ENCODE assay signal across 24 cellular contexts in the genomic region with DNA sequence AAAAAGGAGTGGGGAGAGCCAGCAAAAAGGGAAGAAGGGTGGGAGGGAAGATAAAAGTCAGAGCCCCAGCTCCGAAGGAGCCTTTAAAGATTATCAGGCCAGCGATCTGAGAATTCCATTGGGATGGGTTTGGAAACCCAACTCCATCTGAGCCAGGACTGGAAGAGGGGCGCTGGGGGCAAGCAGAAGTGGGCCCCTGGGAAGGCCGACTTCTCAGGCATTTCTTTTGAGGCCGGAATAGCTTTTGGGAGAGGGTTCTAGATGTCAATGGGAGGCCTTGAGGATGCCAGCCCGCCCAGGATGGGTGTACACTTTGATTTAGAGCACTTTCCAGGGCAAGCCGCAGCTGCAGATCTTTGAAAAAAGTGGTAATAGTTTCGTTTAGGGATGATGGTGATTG. TPM values are rescaled to one million over a fixed set of nuclear protein-coding genes. Genes with fewer than 3 reads are reported as not detected.
"Had no signal": no experiment of that assay in that cellular context is flagged by ENCODE, and none has a peak within 500 bp of the region (broad histone marks: within the 10 kb centered on the region; RNA-seq: fewer than 3 reads in every experiment).

No MANE protein-coding gene starts in this region.

- H3K4me3 Mint-ChIP-seq: activated CD4-positive, alpha-beta memory T cell treated with anti-CD3 and anti-CD28 coated beads for 36 hours; activated CD8-positive, alpha-beta memory T cell treated with anti-CD3 and anti-CD28 coated beads, Interleukin-2, amount 10 ng/mL, durations not matched to agents 7 days and 5 days; central memory CD8-positive, alpha-beta T cell; type B pancreatic cell had no signal

- DNase-seq: activated CD4-positive, alpha-beta memory T cell treated with anti-CD3 and anti-CD28 coated beads for 36 hours; activated CD4-positive, CD25-positive, alpha-beta regulatory T cell treated with anti-CD3 and anti-CD28 coated beads, Interleukin-2, amount 50 U/mL, for 72 hours; activated CD8-positive, alpha-beta memory T cell treated with anti-CD3 and anti-CD28 coated beads, Interleukin-2, amount 10 ng/mL, durations not matched to agents 7 days and 5 days; activated effector memory CD4-positive, alpha-beta T cell treated with Interleukin-2 at 50 U/mL for 16 hours; activated naive CD4-positive, alpha-beta T cell treated with anti-CD3 and anti-CD28 coated beads, Interleukin-2, amount 50 U/mL, for 16 hours; activated T-cell treated with anti-CD3 and anti-CD28 coated beads, Interleukin-2, amount 50 U/mL, for 1 hour; cortex of kidney; heart right ventricle; islet precursor cell; left lung; mucosa of descending colon; naive thymus-derived CD4-positive, alpha-beta T cell; occipital lobe; right lobe of liver; stimulated activated naive CD8-positive, alpha-beta T cell treated with anti-CD3 and anti-CD28 coated beads, Interleukin-15, Interleukin-2, amounts not matched to agents 100 U/mL and 50 U/mL, for 24 hours; SW 1271; T1000 had no signal

- H3K4me3 ChIP-seq: heart right ventricle, left lung, mucosa of descending colon, right lobe of liver, smooth muscle cell, suprapubic skin had no signal

- H3K4me2 ChIP-seq: smooth muscle cell had no signal

- FAIRE-seq: frontal cortex had no signal

- ATAC-seq: activated CD8-positive, alpha-beta memory T cell treated with anti-CD3 and anti-CD28 coated beads, Interleukin-2, amount 10 ng/mL, durations not matched to agents 7 days and 5 days; heart right ventricle; left lung; mucosa of descending colon; naive thymus-derived CD4-positive, alpha-beta T cell; right lobe of liver; stimulated activated naive CD8-positive, alpha-beta T cell treated with anti-CD3 and anti-CD28 coated beads, Interleukin-15, Interleukin-2, amounts not matched to agents 100 U/mL and 50 U/mL, for 24 hours had no signal

- H3K9me3 Mint-ChIP-seq: activated CD4-positive, alpha-beta memory T cell treated with anti-CD3 and anti-CD28 coated beads for 36 hours; central memory CD8-positive, alpha-beta T cell had no signal

- H3K27ac ChIP-seq: heart right ventricle, left lung, right lobe of liver, suprapubic skin had no signal

- H3K36me3 Mint-ChIP-seq: activated CD8-positive, alpha-beta memory T cell treated with anti-CD3 and anti-CD28 coated beads, Interleukin-2, amount 10 ng/mL, durations not matched to agents 7 days and 5 days; type B pancreatic cell had no signal

- H3K9me3 ChIP-seq: heart right ventricle, left lung, mucosa of descending colon, right lobe of liver, suprapubic skin had no signal

- H3K27ac Mint-ChIP-seq: activated CD4-positive, alpha-beta memory T cell treated with anti-CD3 and anti-CD28 coated beads for 36 hours; activated CD8-positive, alpha-beta memory T cell treated with anti-CD3 and anti-CD28 coated beads, Interleukin-2, amount 10 ng/mL, durations not matched to agents 7 days and 5 days; naive thymus-derived CD4-positive, alpha-beta T cell; progenitor cell of endocrine pancreas; type B pancreatic cell had no signal

- H3K36me3 ChIP-seq: heart right ventricle, left lung, right lobe of liver, suprapubic skin had no signal

RNA-seq across cellular contexts. Expression of a gene that starts 6.6 kb away (rescaled TPM):
- total RNA-seq: activated CD4-positive, alpha-beta memory T cell treated with anti-CD3 and anti-CD28 coated beads for 36 hours; activated CD8-positive, alpha-beta memory T cell treated with anti-CD3 and anti-CD28 coated beads, Interleukin-2, amount 10 ng/mL, durations not matched to agents 7 days and 5 days; epithelial cell of proximal tubule; naive thymus-derived CD4-positive, alpha-beta T cell; right lobe of liver; smooth muscle cell had no signal
